In genomic region chr20:62040933-62041332, GRCh38 we compare ENCODE assay signal across 24 cellular contexts. TPM values are rescaled to one million over a fixed set of nuclear protein-coding genes. Genes with fewer than 3 reads are reported as not detected.
DNase-seq lines count a peak whose midpoint lies in the region; TF ChIP-seq lines count a peak whose summit lies in the region.
"Had no signal": no experiment of that assay in that cellular context is flagged by ENCODE, and none has a peak within 500 bp of the region (broad histone marks: within the 10 kb centered on the region; RNA-seq: fewer than 3 reads in every experiment).

No MANE protein-coding gene starts in this region.

- H3K79me2 ChIP-seq in DOHH2 (ENCODE audit: control insufficient read depth, low read length) (peaks cover 100% of the 10 kb centered on the region), H9 (ENCODE audit: insufficient read depth, low read length) (peaks cover 36% of the 10 kb centered on the region; the same call in 1 of the 2 replicates), osteoblast (ENCODE audit: insufficient read depth, low read length) (peaks cover 81% of the 10 kb centered on the region)

- H3K9me3 Mint-ChIP-seq in H9: peaks cover 5 to 8% of the 10 kb centered on the region in 2 experiments; a peak in 4 of 5 replicates
- peaks cover 15 to 44% (median 25%) of the 10 kb centered on the region in 5 experiments for H3K9me3 Mint-ChIP-seq in brain
- H3K9me3 Mint-ChIP-seq: CD8-positive, alpha-beta T cell had no signal

- no peak overlapping the region for H2BK12ac ChIP-seq in H9 (ENCODE audit: insufficient read length, low read depth, low read length)

- no peak overlapping the region for H2BK5ac ChIP-seq in H9 (ENCODE audit: insufficient read length, low read length)

- no peak overlapping the region for H4K5ac ChIP-seq in H9 (ENCODE audit: insufficient read length, low read depth, low read length)

- H3K9ac ChIP-seq in H9 (ENCODE audit: extremely low read depth, insufficient read length, low read length): no peak overlapping the region
- H3K9ac ChIP-seq: KMS-11 had no signal

- no peaks in the 10 kb centered on the region; the same call in 1 of the 2 replicates for H3K27me3 Mint-ChIP-seq in H9 (ENCODE audit: low read depth)
- H3K27me3 Mint-ChIP-seq in brain: no peaks in the 10 kb centered on the region

- H2AFZ ChIP-seq in H9 (ENCODE audit: low read length): no peak overlapping the region
- no peak overlapping the region for H2AFZ ChIP-seq in osteoblast (ENCODE audit: low read length)
- H2AFZ ChIP-seq: PC-9 had no signal

- H3K14ac ChIP-seq in H9 (ENCODE audit: insufficient read depth, low read length): no peak overlapping the region

- no peak for TF ChIP-seq CTCF in DOHH2 (IDR thresholded peaks at IDR 0.05; ENCODE audit: low read depth, low read length, poor library complexity, severe bottlenecking)
- TF ChIP-seq CTCF in H9 (conservative IDR thresholded peaks at IDR 0.05): no peak
- TF ChIP-seq CTCF in brain (conservative IDR thresholded peaks at IDR 0.05): no peak
- no peak for TF ChIP-seq CTCF in osteoblast (IDR thresholded peaks at IDR 0.05; ENCODE audit: extremely low read depth, low read depth, low read length)

- no peak overlapping the region for H3T11ph ChIP-seq in H9 (ENCODE audit: low read length)

- no peak overlapping the region for H3K23ac ChIP-seq in H9 (ENCODE audit: insufficient read length, low read depth, low read length)

- H3K36me3 Mint-ChIP-seq in H9 (ENCODE audit: insufficient read depth in 1 of 3, low read depth in 3 of 3) (peaks cover 6 to 16% (median 13%) of the 10 kb centered on the region in 3 experiments), brain (peaks cover 61% of the 10 kb centered on the region)
- H3K36me3 Mint-ChIP-seq: CD8-positive, alpha-beta T cell had no signal

- H3K4me1 ChIP-seq in DOHH2 (ENCODE audit: control insufficient read depth, low read length) (peaks cover 68% of the 10 kb centered on the region), H9 (ENCODE audit: insufficient read depth, low read length) (0 out of 2 replicates have a peak, but pooled peaks cover 2% of the 10 kb centered on the region), osteoblast (ENCODE audit: insufficient read depth, low read length) (peaks cover 9% of the 10 kb centered on the region)

- WGBS in H9 (ENCODE audit: extremely low coverage, insufficient read length, low lambda C conversion rate): no CpG with 5 or more reads among the region's 13 CpGs

- H3K27ac ChIP-seq in DOHH2 (ENCODE audit: low read depth, low read length) (no peak overlapping the region), H9 (ENCODE audit: insufficient read length, low read depth, low read length) (no peak overlapping the region), osteoblast (ENCODE audit: low read depth, low read length) (no peak overlapping the region)
- H3K27ac ChIP-seq: C4-2B, KMS-11, PC-9 had no signal

- no peak overlapping the region for H4K8ac ChIP-seq in H9 (replicated peaks; ENCODE audit: insufficient read length, low read depth, low read length)

- H3K27ac Mint-ChIP-seq in H9 (peak overlapping the region in 2 of 3 experiments; percentile 33 to 61; a peak in 2 of 7 replicates), brain (peak overlapping the region in 3 of 5 experiments; percentile 14 to 38 (median 28))
- H3K27ac Mint-ChIP-seq: CD8-positive, alpha-beta T cell had no signal

- no peak overlapping the region for H3K4ac ChIP-seq in H9 (ENCODE audit: low read depth, low read length)

- H3K23me2 ChIP-seq in H9 (ENCODE audit: insufficient read length, low read depth, low read length, poor library complexity, severe bottlenecking): no peaks in the 10 kb centered on the region

- H3K27me3 ChIP-seq in DOHH2 (ENCODE audit: control insufficient read depth, low read length) (no peaks in the 10 kb centered on the region), H9 (ENCODE audit: insufficient read depth, low read length) (no peaks in the 10 kb centered on the region), osteoblast (ENCODE audit: insufficient read depth, low read length) (no peaks in the 10 kb centered on the region)

- no peak overlapping the region for H2AK5ac ChIP-seq in H9 (ENCODE audit: insufficient read length, low read length)

- H2BK120ac ChIP-seq in H9 (ENCODE audit: low read depth, low read length, poor library complexity, severe bottlenecking): no peak overlapping the region

- H3K4me3 ChIP-seq in DOHH2 (ENCODE audit: low read length): no peak overlapping the region
- no peak overlapping the region for H3K4me3 ChIP-seq in osteoblast (ENCODE audit: insufficient read depth, low read length)
- H3K4me3 ChIP-seq: GM12878, PC-9 had no signal

- H3K79me1 ChIP-seq in H9 (ENCODE audit: insufficient read depth, low read depth, low read length, poor library complexity, severe bottlenecking): peaks cover 4% of the 10 kb centered on the region

- H3K56ac ChIP-seq in H9 (ENCODE audit: insufficient read length, low read depth, low read length): no peak overlapping the region

- H3K4me1 Mint-ChIP-seq in H9: peaks cover 58 to 60% of the 10 kb centered on the region in 2 experiments
- H3K4me1 Mint-ChIP-seq in brain: peaks cover 63% of the 10 kb centered on the region

- H3K4me2 ChIP-seq in DOHH2 (ENCODE audit: low read length) (peak overlapping the region; percentile 79), H9 (ENCODE audit: insufficient read depth, insufficient read length, low read length) (no peak overlapping the region), osteoblast (ENCODE audit: insufficient read depth, low read length) (no peak overlapping the region)
- H3K4me2 ChIP-seq: KMS-11, PC-9 had no signal

- H3K9me2 ChIP-seq in DOHH2 (replicated peaks; ENCODE audit: control insufficient read depth, low read length): no peaks in the 10 kb centered on the region

- H2BK15ac ChIP-seq in H9 (ENCODE audit: low read depth, low read length): no peak overlapping the region

- no peak overlapping the region for H2BK20ac ChIP-seq in H9 (ENCODE audit: low read depth, low read length, poor library complexity, severe bottlenecking)

- DNase-seq in H9 (no peak), osteoblast (ENCODE audit: insufficient read length, low spot score, missing footprints) (peak; percentile 2), midbrain (lab: John Stamatoyannopoulos, UW) (no peak), cerebellum (ENCODE audit: low spot score) (no peak)
- no peak for DNase-seq in activated CD4-positive, alpha-beta T cell treated with anti-CD3 and anti-CD28 coated beads, Interleukin-2, amount 50 U/mL, for 1 hour
- DNase-seq: Caco-2; CD8-positive, alpha-beta T cell; EL; GDM1; IMR-90; NCI-H1048; NCI-H1417; NCI-H1694; NCI-H2029 treated with DMSO at 0.1 percent for 48 hours; NCI-H446 treated with DMSO at 0.1 percent for 48 hours; NCI-H82; NK-92 treated with Interleukin-12 subunit alpha and Interleukin-12 subunit beta, amount 100 ng/mL, for 24 hours; PC-9; SHP77 treated with DMSO at 0.1 percent for 48 hours had no signal

- H3F3A ChIP-seq in DOHH2 (ENCODE audit: control insufficient read depth, insufficient read depth): peaks cover 21% of the 10 kb centered on the region

- H3K36me3 ChIP-seq in DOHH2 (ENCODE audit: control insufficient read depth, low read length): no peaks in the 10 kb centered on the region
- no peaks in the 10 kb centered on the region for H3K36me3 ChIP-seq in osteoblast (ENCODE audit: insufficient read depth, low read length)

- H4K20me1 ChIP-seq in DOHH2 (ENCODE audit: control insufficient read depth, insufficient read depth, low read depth, low read length) (peaks cover 8% of the 10 kb centered on the region; the same call in 1 of the 2 replicates), H9 (ENCODE audit: control insufficient read depth, insufficient read depth, insufficient read length) (peaks cover 2% of the 10 kb centered on the region), osteoblast (ENCODE audit: insufficient read depth, low read length) (peaks cover 52% of the 10 kb centered on the region)

- H3K4me3 Mint-ChIP-seq in H9 (no peak overlapping the region), brain (no peak overlapping the region)
- H3K4me3 Mint-ChIP-seq: CD8-positive, alpha-beta T cell had no signal

- H3K9me3 ChIP-seq in DOHH2 (ENCODE audit: control insufficient read depth, insufficient read depth, low read length) (no peaks in the 10 kb centered on the region), H9 (ENCODE audit: control insufficient read depth, low read depth, low read length) (no peaks in the 10 kb centered on the region), osteoblast (ENCODE audit: low read depth, low read length) (no peaks in the 10 kb centered on the region)

- H3K18ac ChIP-seq in H9 (ENCODE audit: insufficient read length, low read depth, low read length): no peak overlapping the region

- no peak overlapping the region for H4K91ac ChIP-seq in H9 (ENCODE audit: insufficient read length, low read depth, low read length)

RNA-seq across cellular contexts. Expression of gene TAF4, which starts 24.7 kb away (rescaled TPM):
- total RNA-seq in H9 (2021): 30.8 and 40.9 TPM in 2 replicates
- polyA plus RNA-seq in brain (ENCODE audit: insufficient read depth, low read depth, low replicate concordance): 15.1 TPM
- 4.3 and 4.7 TPM in 2 replicates for total RNA-seq in osteoblast
- total RNA-seq in cerebellum: 18.1 TPM
